In genomic region chr19:35000647-35001501, GRCh38 we compare ENCODE assay signal across 7 cellular contexts. TPM values are rescaled to one million over a fixed set of nuclear protein-coding genes. Genes with fewer than 3 reads are reported as not detected.
DNase-seq lines count a peak whose midpoint lies in the region; FAIRE-seq and TF ChIP-seq lines count a peak whose summit lies in the region.

No MANE protein-coding gene starts in this region.

- H3K9me3 Mint-ChIP-seq in MCF 10A (ENCODE audit: unreplicated experiment), result no peaks in the 10 kb centered on the region

- TF ChIP-seq POLR2A in GM12891 (IDR thresholded peaks at IDR 0.05; ENCODE audit: low read depth, low read length), result 0 out of 2 replicates have a peak, but pooled peaks have one; percentile 38

- H3K27me3 Mint-ChIP-seq in MCF 10A (ENCODE audit: insufficient read depth, unreplicated experiment), result no peaks in the 10 kb centered on the region

- POLR2A ChIA-PET in MCF 10A (lab: Yijun Ruan, JAX), result interaction anchor here (0.5 to 1.8 kb wide), 8 partner anchors 10 to 1545 kb away, joined by 3 to 9 read pairs (median 4); partner anchors contain the start of genes ZNF30 and ZNF792

- TSS peak; percentile 29 for BruUV-seq in MCF 10A (replicated peaks; lab: Mats Ljungman, UMichigan)

- intact Hi-C loops in MCF 10A (cut with micrococcal nuclease), result loop anchor here (1.0 kb wide), 1 partner anchor 28 kb away; no protein-coding TSS in a partner anchor

- peaks cover 5 to 6% of the 10 kb centered on the region in 2 experiments for H3K36me3 ChIP-seq in keratinocyte (ENCODE audit: control insufficient read depth in 2 of 2, extremely low read depth in 1 of 2, insufficient read depth in 2 of 2, low read length in 2 of 2)

- peak overlapping the region; percentile 94 for H3K4me2 ChIP-seq in keratinocyte (ENCODE audit: control insufficient read depth, extremely low read depth, insufficient read depth, low read depth, low read length)

- H3K4me1 ChIP-seq in keratinocyte (ENCODE audit: control insufficient read depth, extremely low read depth, insufficient read depth, low read length), result peaks cover 15% of the 10 kb centered on the region

- H3K4me3 Mint-ChIP-seq in MCF 10A (ENCODE audit: unreplicated experiment), result peak overlapping the region; percentile 84

- H3K9me3 ChIP-seq in keratinocyte (ENCODE audit: control insufficient read depth, low read depth, low read length), result no peaks in the 10 kb centered on the region

- H3K36me3 Mint-ChIP-seq in MCF 10A (ENCODE audit: insufficient read depth, unreplicated experiment), result peaks cover 14% of the 10 kb centered on the region

- peak; percentile 87 for FAIRE-seq in GM12891 (lab: Jason Lieb, UNC)
- no peak for FAIRE-seq in keratinocyte (lab: Jason Lieb, UNC)

- peak overlapping the region; percentile 54 for H3K27ac ChIP-seq in keratinocyte (ENCODE audit: control insufficient read depth, insufficient read depth, low read length)

- dilution Hi-C loops in keratinocyte (cut with MboI; ENCODE audit: extremely low pct_ligation_motif_present, low sequenced_read_pairs), result no loop called here

- peak overlapping the region; percentile 66 to 83 (median 73) for H3K4me3 ChIP-seq in keratinocyte (ENCODE audit: control insufficient read depth in 2 of 3, extremely low read depth in 1 of 3, insufficient read depth in 2 of 3, low read depth in 1 of 3, low read length in 3 of 3)

- H2AFZ ChIP-seq in keratinocyte (ENCODE audit: control insufficient read depth, low read length), result peak overlapping the region; percentile 63

- CTCF ChIA-PET in MCF 10A (lab: Yijun Ruan, JAX), result interaction anchor here (0.6 to 2.7 kb wide), 12 partner anchors 12 to 245 kb away, joined by 3 to 16 read pairs (median 4); partner anchors contain the start of gene ZNF30

- peaks cover 29% of the 10 kb centered on the region for H3K4me1 Mint-ChIP-seq in MCF 10A (ENCODE audit: insufficient read depth, unreplicated experiment)

- peaks cover 3% of the 10 kb centered on the region for H4K20me1 ChIP-seq in keratinocyte (ENCODE audit: control insufficient read depth, extremely low read depth, insufficient read depth, low read length)

- H3K79me2 ChIP-seq in keratinocyte (ENCODE audit: control insufficient read depth, insufficient read depth, low read length), result peaks cover 33% of the 10 kb centered on the region

- peak overlapping the region; percentile 77 for H3K9ac ChIP-seq in keratinocyte (ENCODE audit: control insufficient read depth, extremely low read depth, insufficient read depth, low read length)

- DNase-seq in GM12891 (ENCODE audit: insufficient read length, low spot score), result no peak
- DNase-seq in KG1 (lab: John Stamatoyannopoulos, UW), result peak; percentile 34
- DNase-seq in T-helper 9 cell, result peak; percentile 55
- DNase-seq in MCF 10A (ENCODE audit: unreplicated experiment), result peak; percentile 42
- peak; percentile 4 for DNase-seq in keratinocyte (ENCODE audit: low read depth, low spot score)
- peak; percentile 71 for DNase-seq in stimulated activated CD4-positive, alpha-beta T cell treated with anti-CD3 and anti-CD28 coated beads, Interleukin-1b, Interleukin-23, amount 100 ng/mL, for 48 hours
- no peak for DNase-seq in foreskin melanocyte

- TF ChIP-seq CTCF in MCF 10A (IDR thresholded peaks at IDR 0.05; ENCODE audit: unreplicated experiment) (no peak), keratinocyte (optimal IDR thresholded peaks at IDR 0.05 in 1 of 3, IDR thresholded peaks at IDR 0.05 in 1 of 3, conservative IDR thresholded peaks at IDR 0.05 in 1 of 3; ENCODE audit: extremely low read depth in 1 of 3, insufficient read depth in 2 of 3, low read length in 3 of 3) (no peak)

- no peaks in the 10 kb centered on the region for H3K27me3 ChIP-seq in keratinocyte (ENCODE audit: control insufficient read depth, extremely low read depth, insufficient read depth, low read length)

- no peaks in the 10 kb centered on the region for H3K9me1 ChIP-seq in keratinocyte (ENCODE audit: control insufficient read depth, extremely low read depth, insufficient read depth, low read length)

- peak overlapping the region; percentile 86 for H3K27ac Mint-ChIP-seq in MCF 10A (ENCODE audit: low read depth, unreplicated experiment)

TF ChIP-seq in GM12891, 5 proteins besides CTCF, POLR2A, EP300 and RAD21:
- TF ChIP-seq POLR2AphosphoS5 (IDR thresholded peaks at IDR 0.05; ENCODE audit: low read depth, low read length) (0 out of 2 replicates have a peak, but pooled peaks have one; percentile 32), POU2F2 (IDR thresholded peaks at IDR 0.05; ENCODE audit: low read depth, low read length) (no peak)

RNA-seq across cellular contexts. Expression of gene GRAMD1A, which starts 0.8 kb away (rescaled TPM):
- polyA plus RNA-seq in GM12891 (2012; ENCODE audit: low read depth, missing spikeins), result 58.2 TPM
- 46.7 and 48.1 TPM in 2 replicates for total RNA-seq in MCF 10A (2022)
- polyA plus RNA-seq in keratinocyte, result 22.1 to 26.8 TPM (median 24.6 TPM) in 3 replicates
- 10.2 TPM for polyA plus RNA-seq in keratinocyte (2011; ENCODE audit: low read depth)
- 24.4 and 28.2 TPM in 2 replicates for polyA plus RNA-seq in keratinocyte (2011; cell fraction: cytosol; rRNA removed)
- 44.1 and 73.3 TPM in 2 replicates for polyA plus RNA-seq in keratinocyte (2011; cell fraction: nucleus; rRNA removed)
- 14.2 and 25.5 TPM in 2 replicates for polyA plus RNA-seq in keratinocyte (2012; ENCODE audit: low replicate concordance)
- polyA minus RNA-seq in keratinocyte, result 23.0 to 35.5 TPM (median 26.0 TPM) in 3 replicates
- polyA minus RNA-seq in keratinocyte (2011; cell fraction: cytosol; rRNA and poly(A)+ RNA removed), result 21.9 TPM
- 15.7 and 19.5 TPM in 2 replicates for polyA minus RNA-seq in keratinocyte (2011; cell fraction: nucleus; rRNA and poly(A)+ RNA removed)

RNA-seq across cellular contexts. Expression of gene SCN1B, which starts 29.4 kb away (rescaled TPM):
- polyA plus RNA-seq in GM12891 (2012; ENCODE audit: low read depth, missing spikeins), result 0.18 TPM
- total RNA-seq in MCF 10A (2022), result 0.19 and 0.27 TPM in 2 replicates
- polyA plus RNA-seq in keratinocyte, result 0.30 to 0.46 TPM (median 0.45 TPM) in 3 replicates
- polyA plus RNA-seq in keratinocyte (2011; ENCODE audit: low read depth), result not detected
- polyA plus RNA-seq in keratinocyte (2011; cell fraction: cytosol; rRNA removed), result 0.17 and 0.60 TPM in 2 replicates
- polyA plus RNA-seq in keratinocyte (2011; cell fraction: nucleus; rRNA removed), result 0.36 and 0.69 TPM in 2 replicates
- polyA plus RNA-seq in keratinocyte (2012; ENCODE audit: low replicate concordance), result 0.13 and 0.31 TPM in 2 replicates
- polyA minus RNA-seq in keratinocyte, result 0.13 to 0.54 TPM in 2 of 3 replicates, not detected in the other
- not detected for polyA minus RNA-seq in keratinocyte (2011; cell fraction: cytosol; rRNA and poly(A)+ RNA removed)
- polyA minus RNA-seq in keratinocyte (2011; cell fraction: nucleus; rRNA and poly(A)+ RNA removed), result 0.21 and 0.54 TPM in 2 replicates

RNA-seq across cellular contexts. Expression of gene ZNF792, which starts 36.8 kb away (rescaled TPM):
- polyA plus RNA-seq in GM12891 (2012; ENCODE audit: low read depth, missing spikeins), result 1.4 TPM
- total RNA-seq in MCF 10A (2022), result 0.40 and 1.0 TPM in 2 replicates
- polyA plus RNA-seq in keratinocyte, result 1.9 to 2.5 TPM (median 2.0 TPM) in 3 replicates
- polyA plus RNA-seq in keratinocyte (2011; ENCODE audit: low read depth), result not detected
- polyA plus RNA-seq in keratinocyte (2011; cell fraction: cytosol; rRNA removed), result 1.2 and 1.4 TPM in 2 replicates
- polyA plus RNA-seq in keratinocyte (2011; cell fraction: nucleus; rRNA removed), result 2.1 and 2.2 TPM in 2 replicates
- polyA plus RNA-seq in keratinocyte (2012; ENCODE audit: low replicate concordance), result 0.37 and 1.6 TPM in 2 replicates
- 2.7 to 4.9 TPM (median 4.8 TPM) in 3 replicates for polyA minus RNA-seq in keratinocyte
- polyA minus RNA-seq in keratinocyte (2011; cell fraction: cytosol; rRNA and poly(A)+ RNA removed), result 1.3 TPM
- 4.1 and 6.6 TPM in 2 replicates for polyA minus RNA-seq in keratinocyte (2011; cell fraction: nucleus; rRNA and poly(A)+ RNA removed)

RNA-seq across cellular contexts. Expression of gene HPN, which starts 40.6 kb away (rescaled TPM):
- polyA plus RNA-seq in GM12891 (2012; ENCODE audit: low read depth, missing spikeins), result 0.06 TPM
- not detected in 2 replicates for total RNA-seq in MCF 10A (2022)
- polyA plus RNA-seq in keratinocyte, result not detected in 3 replicates
- not detected for polyA plus RNA-seq in keratinocyte (2011; ENCODE audit: low read depth)
- not detected in 2 replicates for polyA plus RNA-seq in keratinocyte (2011; cell fraction: cytosol; rRNA removed)
- polyA plus RNA-seq in keratinocyte (2011; cell fraction: nucleus; rRNA removed), result not detected in 2 replicates
- not detected in 2 replicates for polyA plus RNA-seq in keratinocyte (2012; ENCODE audit: low replicate concordance)
- polyA minus RNA-seq in keratinocyte, result not detected in 3 replicates
- not detected for polyA minus RNA-seq in keratinocyte (2011; cell fraction: cytosol; rRNA and poly(A)+ RNA removed)
- polyA minus RNA-seq in keratinocyte (2011; cell fraction: nucleus; rRNA and poly(A)+ RNA removed), result not detected in 2 replicates

Comparison
In these comparisons a context has a peak if more than half of its experiments do, and no peak if none do; other contexts are left out.
1. DNase-seq: peak in KG1 (single experiment), T-helper 9 cell (single experiment), MCF 10A (single experiment), keratinocyte (single experiment) and stimulated activated CD4-positive, alpha-beta T cell treated with anti-CD3 and anti-CD28 coated beads, Interleukin-1b, Interleukin-23, amount 100 ng/mL, for 48 hours (single experiment); none in GM12891 (single experiment) and foreskin melanocyte (single experiment).